Comparison of ENCODE assay signal across 11 cellular contexts in genomic region chr6:88141641-88142298, GRCh38. TPM values are rescaled to one million over a fixed set of nuclear protein-coding genes. Genes with fewer than 3 reads are reported as not detected.
DNase-seq lines count a peak whose midpoint lies in the region; ATAC-seq and TF ChIP-seq lines count a peak whose summit lies in the region.
"Had no signal": no experiment of that assay in that cellular context is flagged by ENCODE, and none has a peak within 500 bp of the region (broad histone marks: within the 10 kb centered on the region; RNA-seq: fewer than 3 reads in every experiment).

No MANE protein-coding gene starts in this region.

- 85 to 89% (median 87%) methylated on average over 9 of the region's 9 CpGs for WGBS in adrenal gland, 4 donors

- no peak for DNase-seq in SKM-1 (lab: John Stamatoyannopoulos, UW; ENCODE audit: unreplicated experiment)
- DNase-seq in head of caudate nucleus, result no peak
- no peak for DNase-seq in 8988T
- DNase-seq in adrenal gland, result no peak
- DNase-seq: DND-41, NCI-H524 had no signal

- no peaks in the 10 kb centered on the region for H3K36me3 ChIP-seq in iPS-18a (ENCODE audit: control insufficient read depth, low read depth, low read length)
- no peaks in the 10 kb centered on the region for H3K36me3 ChIP-seq in adrenal gland (replicated peaks in 1 of 2)

- H3K27ac ChIP-seq in iPS-18a (ENCODE audit: low read length) (no peak overlapping the region), adrenal gland (no peak overlapping the region)

- TF ChIP-seq CTCF in adrenal gland (IDR thresholded peaks at IDR 0.05), result no peak

- no peak overlapping the region for H3K9ac ChIP-seq in iPS-18a (ENCODE audit: low read length)

- H3K4me3 ChIP-seq in iPS-18a (ENCODE audit: low read length), result peak overlapping the region; percentile 9
- no peak overlapping the region for H3K4me3 ChIP-seq in adrenal gland

- H3K4me1 ChIP-seq in iPS-18a (ENCODE audit: control insufficient read depth, low read depth, low read length) (peaks cover 14% of the 10 kb centered on the region), adrenal gland (replicated peaks in 1 of 2) (no peaks in the 10 kb centered on the region)

- H3K9me3 ChIP-seq in iPS-18a (ENCODE audit: control insufficient read depth, low read depth, low read length) (no peaks in the 10 kb centered on the region), adrenal gland (replicated peaks in 1 of 3) (no peaks in the 10 kb centered on the region)

- intact Hi-C loops in head of caudate nucleus (cut with DNase I), result no loop called here
- intact Hi-C loops in adrenal gland (cut with DNase I), result no loop called here

- ATAC-seq in GM18517 (IDR thresholded peaks at IDR 0.05; ENCODE audit: unreplicated experiment) (peak; percentile 95), GM21528 (IDR thresholded peaks at IDR 0.05; ENCODE audit: low FRiP score, unreplicated experiment) (peak; percentile 99), HG03159 (IDR thresholded peaks at IDR 0.05; ENCODE audit: unreplicated experiment) (peak; percentile 96)
- ATAC-seq: left lobe of liver had no signal

- no peaks in the 10 kb centered on the region for H3K27me3 ChIP-seq in iPS-18a (ENCODE audit: control insufficient read depth, insufficient read depth, low read length)
- H3K27me3 ChIP-seq in adrenal gland, result no peaks in the 10 kb centered on the region

- TF ChIP-seq POLR2A in adrenal gland (IDR thresholded peaks at IDR 0.05), result no peak

RNA-seq across cellular contexts. Expression of gene CNR1, which starts 24.4 kb away (rescaled TPM):
- 10 to 100 TPM in 4 of 8 donors, 1 to 10 TPM in 4; 2.6 to 38.3 (median 13.0) TPM for total RNA-seq in adrenal gland
- 10 to 100 TPM in 1 of 3 donors, 1 to 10 TPM in 2; 4.2 to 11.3 (median 4.8) TPM for polyA plus RNA-seq in adrenal gland
